In genomic region chr4:75848191-75848760, GRCh38 we compare ENCODE assay signal across 8 cellular contexts. TPM values are rescaled to one million over a fixed set of nuclear protein-coding genes. Genes with fewer than 3 reads are reported as not detected.
DNase-seq lines count a peak whose midpoint lies in the region; ATAC-seq, FAIRE-seq and TF ChIP-seq lines count a peak whose summit lies in the region.
"Not testable (repeated sequence)": the region's sequence is repeated elsewhere in the genome, so short reads cannot be mapped to it uniquely, and the experiment has no call there.

No MANE protein-coding gene starts in this region.

- intact Hi-C loops in vagina (cut with DNase I): not testable (repeated sequence)

- not testable (repeated sequence) for H3K27ac Mint-ChIP-seq in activated naive CD4-positive, alpha-beta T cell treated with anti-CD3 and anti-CD28 coated beads, Interleukin-2, amount 50 U/mL, for 72 hours; nephron progenitor cell

- not testable (repeated sequence) for TF ChIP-seq POLR2A in vagina (IDR thresholded peaks at IDR 0.05)

- not testable (repeated sequence) for H3K9me3 ChIP-seq in vagina

- H3K4me3 ChIP-seq in GM06990 (replicated peaks; ENCODE audit: low read depth, low read length); vagina: not testable (repeated sequence)

- H3K36me3 ChIP-seq in GM06990 (ENCODE audit: control insufficient read depth, insufficient read depth, low read length); vagina: not testable (repeated sequence)

- peak; percentile 62 for ATAC-seq in HG02678 (IDR thresholded peaks at IDR 0.05; ENCODE audit: unreplicated experiment)
- peak; percentile 78 to 85 for ATAC-seq in activated naive CD4-positive, alpha-beta T cell treated with anti-CD3 and anti-CD28 coated beads, Interleukin-2, amount 50 U/mL, for 72 hours

- not testable (repeated sequence) for H3K9me3 Mint-ChIP-seq in activated naive CD4-positive, alpha-beta T cell treated with anti-CD3 and anti-CD28 coated beads, Interleukin-2, amount 50 U/mL, for 72 hours; nephron progenitor cell

- TF ChIP-seq CTCF in GM06990 (IDR thresholded peaks at IDR 0.05; ENCODE audit: insufficient read depth, low read length, poor library complexity, severe bottlenecking): peak; percentile 62
- peak; percentile 75 for TF ChIP-seq CTCF in RWPE1 (conservative IDR thresholded peaks at IDR 0.05; ENCODE audit: low read depth)
- TF ChIP-seq CTCF in nephron progenitor cell (IDR thresholded peaks at IDR 0.05): peak; percentile 62
- peak in 2 of 3 experiments; percentile 44 to 72 for TF ChIP-seq CTCF in vagina (IDR thresholded peaks at IDR 0.05)

- H3K4me1 Mint-ChIP-seq in nephron progenitor cell: peaks cover 28% of the 10 kb centered on the region

- H3K27me3 ChIP-seq in GM06990 (replicated peaks; ENCODE audit: control insufficient read depth, insufficient read depth, low read length); vagina: not testable (repeated sequence)

- FAIRE-seq in frontal cortex (lab: Jason Lieb, UNC): not testable (repeated sequence)

- not testable (repeated sequence) for H3K4me1 ChIP-seq in vagina

- H3K4me3 Mint-ChIP-seq in nephron progenitor cell: not testable (repeated sequence)

- H3K27ac ChIP-seq in RWPE1, vagina: not testable (repeated sequence)

- not testable (repeated sequence) for H3K36me3 Mint-ChIP-seq in activated naive CD4-positive, alpha-beta T cell treated with anti-CD3 and anti-CD28 coated beads, Interleukin-2, amount 50 U/mL, for 72 hours; nephron progenitor cell (ENCODE audit: low read depth)

- DNase-seq in GM06990 (ENCODE audit: extremely low read depth, insufficient read length): peak; percentile 37
- DNase-seq in NCI-H1436 (lab: John Stamatoyannopoulos, UW): peak; percentile 55
- DNase-seq in RWPE1 (ENCODE audit: low spot score): peak; percentile 63
- peak in 1 of 2 donors; percentile 12 for DNase-seq in activated naive CD4-positive, alpha-beta T cell treated with anti-CD3 and anti-CD28 coated beads, Interleukin-2, amount 50 U/mL, for 72 hours (ENCODE audit: low spot score in 2 of 2)
- peak; percentile 14 to 49 for DNase-seq in frontal cortex (ENCODE audit: low spot score in 2 of 2)
- peak; percentile 23 for DNase-seq in nephron progenitor cell
- DNase-seq in vagina (ENCODE audit: extremely low spot score in 2 of 2): not testable (repeated sequence)

- CTCF ChIA-PET in RWPE1 (lab: Yijun Ruan, JAX): interaction anchor here (0.6 to 1.6 kb wide), 20 partner anchors 8 to 916 kb away, joined by 3 to 9 read pairs (median 3); partner anchors contain the start of genes PARM1 and USO1

- H3K27me3 Mint-ChIP-seq in nephron progenitor cell (ENCODE audit: low read depth, poor library complexity): not testable (repeated sequence)

- POLR2A ChIA-PET in RWPE1 (lab: Yijun Ruan, JAX; ENCODE audit: low non-redundant PET): not testable (repeated sequence)

RNA-seq across cellular contexts. Expression of gene PPEF2, which starts 54.0 kb away (rescaled TPM):
- under 1 TPM in 1 of 2 donors, not detected in 1; 0.54 TPM for total RNA-seq in activated naive CD4-positive, alpha-beta T cell treated with anti-CD3 and anti-CD28 coated beads, Interleukin-2, amount 50 U/mL, for 72 hours
- total RNA-seq in frontal cortex: under 0.01 TPM
- total RNA-seq in vagina: not detected
